8 cellular contexts compared by ENCODE assay signal in genomic region chr7:97004931-97005763, GRCh38. TPM values are rescaled to one million over a fixed set of nuclear protein-coding genes. Genes with fewer than 3 reads are reported as not detected.
DNase-seq lines count a peak whose midpoint lies in the region; ATAC-seq and TF ChIP-seq lines count a peak whose summit lies in the region.

Gene DLX6 (plus strand): TSS chr7:97005553. CDS start chr7:97005978, 425 bp downstream.

- no peaks in the 10 kb centered on the region for H3K36me3 ChIP-seq in mesodermal cell (ENCODE audit: control insufficient read depth, insufficient read depth, low read length)
- no peaks in the 10 kb centered on the region for H3K36me3 ChIP-seq in transverse colon

- no peak for TF ChIP-seq POLR2A in transverse colon (IDR thresholded peaks at IDR 0.05)

- in situ Hi-C loops in Caki2 (cut with HindIII; ENCODE audit: low pct_unique_long_range_greater_than_20kb, low sequenced_read_pairs) = no loop called here
- in situ Hi-C loops in transverse colon (cut with MboI; ENCODE audit: low pct_ligation_motif_present in 1 of 4, low pct_unique_long_range_greater_than_20kb in 1 of 4, low sequenced_read_pairs in 3 of 4) = no loop called here

- TF ChIP-seq EP300 in transverse colon (IDR thresholded peaks at IDR 0.05; ENCODE audit: low read depth) = no peak

- ATAC-seq in GM21528 (IDR thresholded peaks at IDR 0.05; ENCODE audit: low FRiP score, unreplicated experiment) = no peak
- ATAC-seq in HG03175 (IDR thresholded peaks at IDR 0.05; ENCODE audit: unreplicated experiment) = no peak

- H3K4me3 ChIP-seq in mesodermal cell (ENCODE audit: extremely low read depth, insufficient read depth, low read length, poor library complexity, severe bottlenecking) (peak within 1 kb of the TSS; percentile 30), transverse colon (peak within 1 kb of the TSS in 3 of 4 donors; percentile 29 to 46 (median 31))

- WGBS in mesodermal cell (ENCODE audit: insufficient coverage in 2 of 2), 2 experiments = 0 to 1% methylated on average over 26 of the region's 42 CpGs
- WGBS in transverse colon (ENCODE audit: low coverage in 1 of 2), 2 donors = 6 to 18% methylated on average over 14 to 39 of the region's 42 CpGs

- H3K4me1 ChIP-seq in mesodermal cell (ENCODE audit: control insufficient read depth, insufficient read depth, low read length, poor library complexity, severe bottlenecking) = no peaks in the 10 kb centered on the region
- peaks cover 0 to 40% (median 19%) of the 10 kb centered on the region in 4 donors for H3K4me1 ChIP-seq in transverse colon

- no peak for TF ChIP-seq CTCF in transverse colon (IDR thresholded peaks at IDR 0.05)

- H3K9me3 ChIP-seq in mesodermal cell (ENCODE audit: control insufficient read depth, low read length) = no peaks in the 10 kb centered on the region
- H3K9me3 ChIP-seq in transverse colon = no peaks in the 10 kb centered on the region

- DNase-seq in Caki2 (ENCODE audit: low read depth) (peak; percentile 79), HuH-7.5 (ENCODE audit: low spot score) (peak; percentile 99), cerebellum (ENCODE audit: low spot score) (peak; percentile 38), transverse colon (peak; percentile 38)

- H3K27me3 ChIP-seq in transverse colon = peaks cover 100% of the 10 kb centered on the region

- H3K27ac ChIP-seq in mesodermal cell (ENCODE audit: low read depth, low read length, severe bottlenecking) (no peak within 1 kb of the TSS), transverse colon (no peak within 1 kb of the TSS)

- intact Hi-C loops in transverse colon (cut with DNase I; ENCODE audit: low total_unique reads) = no loop called here

TF ChIP-seq in PFSK-1, 5 proteins besides CTCF, POLR2A, EP300 and RAD21:
- TF ChIP-seq, protein P1, sequence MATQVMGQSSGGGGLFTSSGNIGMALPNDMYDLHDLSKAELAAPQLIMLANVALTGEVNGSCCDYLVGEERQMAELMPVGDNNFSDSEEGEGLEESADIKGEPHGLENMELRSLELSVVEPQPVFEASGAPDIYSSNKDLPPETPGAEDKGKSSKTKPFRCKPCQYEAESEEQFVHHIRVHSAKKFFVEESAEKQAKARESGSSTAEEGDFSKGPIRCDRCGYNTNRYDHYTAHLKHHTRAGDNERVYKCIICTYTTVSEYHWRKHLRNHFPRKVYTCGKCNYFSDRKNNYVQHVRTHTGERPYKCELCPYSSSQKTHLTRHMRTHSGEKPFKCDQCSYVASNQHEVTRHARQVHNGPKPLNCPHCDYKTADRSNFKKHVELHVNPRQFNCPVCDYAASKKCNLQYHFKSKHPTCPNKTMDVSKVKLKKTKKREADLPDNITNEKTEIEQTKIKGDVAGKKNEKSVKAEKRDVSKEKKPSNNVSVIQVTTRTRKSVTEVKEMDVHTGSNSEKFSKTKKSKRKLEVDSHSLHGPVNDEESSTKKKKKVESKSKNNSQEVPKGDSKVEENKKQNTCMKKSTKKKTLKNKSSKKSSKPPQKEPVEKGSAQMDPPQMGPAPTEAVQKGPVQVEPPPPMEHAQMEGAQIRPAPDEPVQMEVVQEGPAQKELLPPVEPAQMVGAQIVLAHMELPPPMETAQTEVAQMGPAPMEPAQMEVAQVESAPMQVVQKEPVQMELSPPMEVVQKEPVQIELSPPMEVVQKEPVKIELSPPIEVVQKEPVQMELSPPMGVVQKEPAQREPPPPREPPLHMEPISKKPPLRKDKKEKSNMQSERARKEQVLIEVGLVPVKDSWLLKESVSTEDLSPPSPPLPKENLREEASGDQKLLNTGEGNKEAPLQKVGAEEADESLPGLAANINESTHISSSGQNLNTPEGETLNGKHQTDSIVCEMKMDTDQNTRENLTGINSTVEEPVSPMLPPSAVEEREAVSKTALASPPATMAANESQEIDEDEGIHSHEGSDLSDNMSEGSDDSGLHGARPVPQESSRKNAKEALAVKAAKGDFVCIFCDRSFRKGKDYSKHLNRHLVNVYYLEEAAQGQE (IDR thresholded peaks at IDR 0.05; ENCODE audit: insufficient read depth in 1 of 2, low read depth in 2 of 2, low read length in 2 of 2) = no peak
- TF ChIP-seq TAF1 (IDR thresholded peaks at IDR 0.05; ENCODE audit: borderline replicate concordance, insufficient read depth, low read length) (0 out of 2 replicates have a peak, but pooled peaks have one; percentile 40), POLR2AphosphoS5 (IDR thresholded peaks at IDR 0.05; ENCODE audit: low read depth, low read length) (peak; percentile 70), FOXP2 (optimal IDR thresholded peaks at IDR 0.05; ENCODE audit: borderline replicate concordance, extremely low read depth, extremely low read length, insufficient read depth) (peak; percentile 53), SIN3A (IDR thresholded peaks at IDR 0.05; ENCODE audit: borderline replicate concordance, insufficient read depth, low read length) (no peak)

RNA-seq across cellular contexts. Expression of gene DLX6, which starts in this region (rescaled TPM):
- 0.54 and 4.3 TPM in 2 replicates for total RNA-seq in Caki2 (2014; rRNA removed; shearing (Covaris generic); ENCODE audit: low replicate concordance)
- 0.40 TPM for polyA plus RNA-seq in PFSK-1 (2012; ENCODE audit: insufficient read length, low read depth)
- not detected for total RNA-seq in cerebellum
- 1.6 TPM for polyA plus RNA-seq in mesodermal cell (2013, experiment 1 of 2)
- polyA plus RNA-seq in mesodermal cell (2013, experiment 2 of 2) = 1.0 TPM
- total RNA-seq in transverse colon = not detected

Comparison
In these comparisons a context has a peak if more than half of its experiments do, and no peak if none do; other contexts are left out.
1. Peak in DNase-seq in cerebellum; RNA of the gene not detected or under 1 TPM.
2. Peak in DNase-seq and H3K4me3 ChIP-seq in transverse colon; RNA of the gene not detected or under 1 TPM.
3. DNase-seq: peak in every context shown above with its lines; median percentile 99 in HuH-7.5; 79 in Caki2; 38 in cerebellum; 38 in transverse colon.